15 cellular contexts compared by ENCODE assay signal in genomic region chr18:43486462-43486861, GRCh38.
A peak's percentile ranks its signal among the peaks of the same experiment; 100 is the strongest.
DNase-seq lines count a peak whose midpoint lies in the region; ATAC-seq and TF ChIP-seq lines count a peak whose summit lies in the region.
"Had no signal": no experiment of that assay in that cellular context is flagged by ENCODE, and none has a peak within 500 bp of the region (broad histone marks: within the 10 kb centered on the region; RNA-seq: fewer than 3 reads in every experiment).

No MANE protein-coding gene starts in this region.

- no peak overlapping the region for H3K4me3 ChIP-seq in fibroblast of mammary gland (ENCODE audit: control insufficient read depth, low read depth, low read length)
- no peak overlapping the region for H3K4me3 ChIP-seq in testis
- H3K4me3 ChIP-seq in spleen, result no peak overlapping the region
- H3K4me3 ChIP-seq: BLaER1, right lobe of liver had no signal

- H3K36me3 ChIP-seq in testis (ENCODE audit: low read depth, missing control alignments) (no peaks in the 10 kb centered on the region), spleen (no peaks in the 10 kb centered on the region)
- H3K36me3 ChIP-seq: BLaER1, right lobe of liver had no signal

- intact Hi-C loops in testis (cut with DNase I; ENCODE audit: low total_unique reads), result no loop called here
- intact Hi-C loops in spleen (cut with DNase I; ENCODE audit: low total_unique reads), result no loop called here

- H3K27me3 ChIP-seq in testis (no peaks in the 10 kb centered on the region), spleen (replicated peaks in 1 of 7) (no peaks in the 10 kb centered on the region)
- H3K27me3 ChIP-seq: BLaER1, right lobe of liver had no signal

- peak; percentile 2 for DNase-seq in stimulated activated CD4-positive, alpha-beta T cell treated with anti-CD3 and anti-CD28 coated beads, Interleukin-15, amount 100 ng/mL, for 24 hours
- no peak for DNase-seq in stimulated activated CD4-positive, alpha-beta T cell treated with anti-CD3 and anti-CD28 coated beads, Interleukin-12 subunit alpha, Interleukin-12 subunit beta, amount 100 ng/mL, for 4 hours
- DNase-seq in NCI-H2171 (lab: John Stamatoyannopoulos, UW) (peak; percentile 25), fibroblast of mammary gland (ENCODE audit: low read depth) (peak; percentile 11), testis (peak; percentile 19), spleen (no peak)
- DNase-seq: activated naive CD8-positive, alpha-beta T cell treated with anti-CD3 and anti-CD28 coated beads for 36 hours; activated T-cell treated with anti-CD3 and anti-CD28 coated beads for 4 hours; central memory CD4-positive, alpha-beta T cell; left colon; natural killer cell; right lobe of liver had no signal

- no peak for TF ChIP-seq CTCF in fibroblast of mammary gland (conservative IDR thresholded peaks at IDR 0.05; ENCODE audit: control insufficient read depth, insufficient read depth, low read depth, low read length)
- TF ChIP-seq CTCF in testis (IDR thresholded peaks at IDR 0.05), result no peak
- TF ChIP-seq CTCF in spleen (IDR thresholded peaks at IDR 0.05 in 8 of 11, conservative IDR thresholded peaks at IDR 0.05 in 3 of 11), result no peak

- ATAC-seq in GM21528 (IDR thresholded peaks at IDR 0.05; ENCODE audit: low FRiP score, unreplicated experiment), result no peak
- no peak for ATAC-seq in HG02973 (IDR thresholded peaks at IDR 0.05; ENCODE audit: unreplicated experiment)
- ATAC-seq: left colon, natural killer cell had no signal

- WGBS in testis, 2 donors, result 88 to 96% methylated on average over 3 to 4 of the region's 4 CpGs
- WGBS in spleen, 5 donors, result 84 to 98% (median 91%) methylated on average over 4 of the region's 4 CpGs

- no peaks in the 10 kb centered on the region for H3K9me3 ChIP-seq in testis
- H3K9me3 ChIP-seq in spleen, result peaks cover 0 to 35% (median 15%) of the 10 kb centered on the region in 8 donors
- H3K9me3 ChIP-seq: right lobe of liver had no signal

- H3K4me1 ChIP-seq in testis (no peaks in the 10 kb centered on the region), spleen (no peaks in the 10 kb centered on the region)
- H3K4me1 ChIP-seq: BLaER1, right lobe of liver had no signal

- no peak for TF ChIP-seq POLR2A in testis (IDR thresholded peaks at IDR 0.05)
- no peak for TF ChIP-seq POLR2A in spleen (IDR thresholded peaks at IDR 0.05)

- H3K27ac ChIP-seq in testis (no peak overlapping the region), spleen (no peak overlapping the region)
- H3K27ac ChIP-seq: BLaER1, right lobe of liver had no signal

Comparison
In these comparisons a context has a peak if more than half of its experiments do, and no peak if none do; other contexts are left out.
1. DNase-seq: peak in stimulated activated CD4-positive, alpha-beta T cell treated with anti-CD3 and anti-CD28 coated beads, Interleukin-15, amount 100 ng/mL, for 24 hours (single experiment), NCI-H2171 (single experiment), fibroblast of mammary gland (single experiment) and testis (single experiment); none in stimulated activated CD4-positive, alpha-beta T cell treated with anti-CD3 and anti-CD28 coated beads, Interleukin-12 subunit alpha, Interleukin-12 subunit beta, amount 100 ng/mL, for 4 hours (single experiment) and spleen (single experiment).